ENCODE assay signal across 12 cellular contexts in genomic region chr11:118618991-118619375, GRCh38. TPM values are rescaled to one million over a fixed set of nuclear protein-coding genes. Genes with fewer than 3 reads are reported as not detected.
A peak's percentile ranks its signal among the peaks of the same experiment; 100 is the strongest.
DNase-seq lines count a peak whose midpoint lies in the region; ATAC-seq and TF ChIP-seq lines count a peak whose summit lies in the region.
"Had no signal": no experiment of that assay in that cellular context is flagged by ENCODE, and none has a peak within 500 bp of the region (broad histone marks: within the 10 kb centered on the region; RNA-seq: fewer than 3 reads in every experiment).

No MANE protein-coding gene starts in this region.

- peaks cover 89% of the 10 kb centered on the region for H3K4me1 Mint-ChIP-seq in nephron progenitor cell
- H3K4me1 Mint-ChIP-seq in activated CD4-positive, alpha-beta T cell treated with anti-CD3 and anti-CD28 coated beads for 36 hours = peaks cover 12% of the 10 kb centered on the region

- H3K27ac Mint-ChIP-seq in nephron progenitor cell = peak overlapping the region; percentile 79
- no peak overlapping the region for H3K27ac Mint-ChIP-seq in activated CD4-positive, alpha-beta T cell treated with anti-CD3 and anti-CD28 coated beads for 36 hours
- H3K27ac Mint-ChIP-seq: T-helper 1 cell treated with Interleukin-12 subunit alpha and Interleukin-12 subunit beta and Interleukin-4 antibody, amounts not matched to agents 30 μg/mL and 1 μg/mL, for 36 hours had no signal

- TF ChIP-seq CTCF in RWPE1 (conservative IDR thresholded peaks at IDR 0.05; ENCODE audit: low read depth) (no peak), fibroblast of lung (conservative IDR thresholded peaks at IDR 0.05 in 1 of 2, IDR thresholded peaks at IDR 0.05 in 1 of 2; ENCODE audit: low read depth in 1 of 2, low read length in 2 of 2) (no peak), nephron progenitor cell (IDR thresholded peaks at IDR 0.05) (no peak)

- peaks cover 54% of the 10 kb centered on the region for H3K4me1 ChIP-seq in fibroblast of lung (ENCODE audit: control insufficient read depth, extremely low read depth, insufficient read depth, low read length)

- peak; percentile 89 for DNase-seq in A172 (ENCODE audit: low spot score)
- no peak for DNase-seq in RWPE1 (ENCODE audit: low spot score)
- DNase-seq in fibroblast of lung (ENCODE audit: low read depth in 2 of 2) = peak; percentile 87 to 94
- no peak for DNase-seq in nephron progenitor cell
- no peak for DNase-seq in activated CD4-positive, alpha-beta T cell treated with anti-CD3 and anti-CD28 coated beads for 36 hours
- DNase-seq in NCI-H1092 treated with DMSO at 0.1 percent for 48 hours (lab: John Stamatoyannopoulos, UW) = no peak
- no peak for DNase-seq in NCI-H1436 treated with DMSO at 0.1 percent for 48 hours (lab: John Stamatoyannopoulos, UW)
- DNase-seq: Karpas-422 had no signal

- no peak overlapping the region for H3K4me3 ChIP-seq in fibroblast of lung (replicated peaks in 1 of 4; ENCODE audit: control extremely low read depth in 1 of 4, insufficient read depth in 1 of 4, low read depth in 3 of 4, low read length in 4 of 4)
- H3K4me3 ChIP-seq: cardiac muscle cell had no signal

- no peak for ATAC-seq in activated CD4-positive, alpha-beta T cell treated with anti-CD3 and anti-CD28 coated beads for 36 hours
- no peak for ATAC-seq in GM18909 (IDR thresholded peaks at IDR 0.05; ENCODE audit: poor library complexity, unreplicated experiment)

- intact Hi-C loops in activated CD4-positive, alpha-beta T cell treated with anti-CD3 and anti-CD28 coated beads for 36 hours (cut with DNase I, micrococcal nuclease) = no loop called here

- peak overlapping the region; percentile 39 for H3K9ac ChIP-seq in fibroblast of lung (ENCODE audit: insufficient read depth, low read length)

- H3K4me2 ChIP-seq in fibroblast of lung (ENCODE audit: extremely low read depth, insufficient read depth, low read length) = peak overlapping the region; percentile 49

- H3K27ac ChIP-seq in RWPE1 (peak overlapping the region; percentile 99), fibroblast of lung (ENCODE audit: insufficient read depth, low read length) (peak overlapping the region; percentile 94)
- H3K27ac ChIP-seq: cardiac muscle cell had no signal

- H3K79me2 ChIP-seq in fibroblast of lung (ENCODE audit: control insufficient read depth, insufficient read depth, low read length) = peaks cover 23% of the 10 kb centered on the region

- H3K4me3 Mint-ChIP-seq in nephron progenitor cell = no peak overlapping the region
- no peak overlapping the region for H3K4me3 Mint-ChIP-seq in activated CD4-positive, alpha-beta T cell treated with anti-CD3 and anti-CD28 coated beads for 36 hours
- H3K4me3 Mint-ChIP-seq: T-helper 1 cell treated with Interleukin-12 subunit alpha and Interleukin-12 subunit beta and Interleukin-4 antibody, amounts not matched to agents 30 μg/mL and 1 μg/mL, for 36 hours had no signal

- no peaks in the 10 kb centered on the region for H4K20me1 ChIP-seq in fibroblast of lung (ENCODE audit: control insufficient read depth, extremely low read depth, insufficient read depth, low read length)

- peaks cover 17% of the 10 kb centered on the region for H3K36me3 ChIP-seq in fibroblast of lung (ENCODE audit: control insufficient read depth, insufficient read depth, low read length)
- H3K36me3 ChIP-seq: BE2C, cardiac muscle cell had no signal

- peaks cover 5% of the 10 kb centered on the region for H3K36me3 Mint-ChIP-seq in nephron progenitor cell (ENCODE audit: low read depth)
- no peaks in the 10 kb centered on the region for H3K36me3 Mint-ChIP-seq in activated CD4-positive, alpha-beta T cell treated with anti-CD3 and anti-CD28 coated beads for 36 hours (ENCODE audit: low read depth)

- no peak overlapping the region for H2AFZ ChIP-seq in fibroblast of lung (ENCODE audit: low read length)

- CTCF ChIA-PET in RWPE1 (lab: Yijun Ruan, JAX) = interaction anchor here (1.0 to 1.3 kb wide), 2 partner anchors 10 to 21 kb away, joined by 3 read pairs; no protein-coding TSS in a partner anchor
- CTCF ChIA-PET in activated CD4-positive, alpha-beta T cell treated with anti-CD3 and anti-CD28 coated beads for 36 hours (lab: Charles Lee) = interaction anchor here (0.7 to 1.3 kb wide), 2 partner anchors 24 to 165 kb away, joined by 3 to 4 read pairs; no protein-coding TSS in a partner anchor

- POLR2A ChIA-PET in RWPE1 (lab: Yijun Ruan, JAX; ENCODE audit: low non-redundant PET) = no interaction called here
- POLR2A ChIA-PET in activated CD4-positive, alpha-beta T cell treated with anti-CD3 and anti-CD28 coated beads for 36 hours (lab: Charles Lee) = no interaction called here

- H3K27me3 Mint-ChIP-seq in nephron progenitor cell (ENCODE audit: low read depth, poor library complexity) = no peaks in the 10 kb centered on the region
- peaks cover 8% of the 10 kb centered on the region for H3K27me3 Mint-ChIP-seq in activated CD4-positive, alpha-beta T cell treated with anti-CD3 and anti-CD28 coated beads for 36 hours

- H3K9me3 Mint-ChIP-seq in nephron progenitor cell = no peaks in the 10 kb centered on the region
- H3K9me3 Mint-ChIP-seq in activated CD4-positive, alpha-beta T cell treated with anti-CD3 and anti-CD28 coated beads for 36 hours (ENCODE audit: low read depth) = no peaks in the 10 kb centered on the region
- H3K9me3 Mint-ChIP-seq: T-helper 1 cell treated with Interleukin-12 subunit alpha and Interleukin-12 subunit beta and Interleukin-4 antibody, amounts not matched to agents 30 μg/mL and 1 μg/mL, for 36 hours had no signal

- no peaks in the 10 kb centered on the region for H3K27me3 ChIP-seq in fibroblast of lung (ENCODE audit: control insufficient read depth, insufficient read depth, low read length)
- H3K27me3 ChIP-seq: BE2C, cardiac muscle cell had no signal

- H3K9me3 ChIP-seq in fibroblast of lung (ENCODE audit: control insufficient read depth, insufficient read depth, low read depth, low read length) = no peaks in the 10 kb centered on the region
- H3K9me3 ChIP-seq: BE2C had no signal

RNA-seq across cellular contexts. Expression of gene PHLDB1, which starts 11.6 kb away (rescaled TPM):
- 87.1 and 101 TPM in 2 replicates for total RNA-seq in A172 (2014; rRNA removed; shearing (Covaris generic))
- 45.5 and 51.4 TPM in 2 replicates for total RNA-seq in fibroblast of lung
- polyA plus RNA-seq in fibroblast of lung = 59.0 and 61.4 TPM in 2 replicates
- polyA plus RNA-seq in fibroblast of lung (2012) = 73.6 and 78.7 TPM in 2 replicates
- polyA minus RNA-seq in fibroblast of lung (ENCODE audit: low replicate concordance) = 196 and 273 TPM in 2 replicates
- 1 to 10 TPM; 1.7 to 2.7 TPM for total RNA-seq in activated CD4-positive, alpha-beta T cell treated with anti-CD3 and anti-CD28 coated beads for 36 hours

RNA-seq across cellular contexts. Expression of gene ARCN1, which starts 46.8 kb away (rescaled TPM):
- 92.7 and 102 TPM in 2 replicates for total RNA-seq in A172 (2014; rRNA removed; shearing (Covaris generic))
- total RNA-seq in fibroblast of lung = 87.8 and 116 TPM in 2 replicates
- 359 and 387 TPM in 2 replicates for polyA plus RNA-seq in fibroblast of lung
- 158 and 178 TPM in 2 replicates for polyA plus RNA-seq in fibroblast of lung (2012)
- 105 and 106 TPM in 2 replicates for polyA minus RNA-seq in fibroblast of lung (ENCODE audit: low replicate concordance)
- 100 to 1,000 TPM; 148 to 154 TPM for total RNA-seq in activated CD4-positive, alpha-beta T cell treated with anti-CD3 and anti-CD28 coated beads for 36 hours

RNA-seq across cellular contexts. Expression of gene IFT46, which starts 53.3 kb away (rescaled TPM):
- 34.6 and 40.5 TPM in 2 replicates for total RNA-seq in A172 (2014; rRNA removed; shearing (Covaris generic))
- total RNA-seq in fibroblast of lung = 28.8 and 32.5 TPM in 2 replicates
- polyA plus RNA-seq in fibroblast of lung = 30.8 and 46.2 TPM in 2 replicates
- polyA plus RNA-seq in fibroblast of lung (2012) = 20.5 and 28.3 TPM in 2 replicates
- polyA minus RNA-seq in fibroblast of lung (ENCODE audit: low replicate concordance) = 34.7 and 45.3 TPM in 2 replicates
- 10 to 100 TPM; 18.7 to 25.4 TPM for total RNA-seq in activated CD4-positive, alpha-beta T cell treated with anti-CD3 and anti-CD28 coated beads for 36 hours

Comparison
In these comparisons a context has a peak if more than half of its experiments do, and no peak if none do; other contexts are left out.
1. DNase-seq: peak in A172 (single experiment) and fibroblast of lung (2 of 2); none in RWPE1 (single experiment), nephron progenitor cell (single experiment), activated CD4-positive, alpha-beta T cell treated with anti-CD3 and anti-CD28 coated beads for 36 hours (single experiment), NCI-H1092 treated with DMSO at 0.1 percent for 48 hours (single experiment) and NCI-H1436 treated with DMSO at 0.1 percent for 48 hours (single experiment).
2. RNA of gene PHLDB1, which starts 11.6 kb away (total RNA-seq): 87.1 to 101 TPM in A172 and 45.5 to 51.4 TPM in fibroblast of lung; 1.7 to 2.7 TPM in activated CD4-positive, alpha-beta T cell treated with anti-CD3 and anti-CD28 coated beads for 36 hours; every median in the first group is over 10 times any median in the second.